ENCODE assay signal across 14 cellular contexts in the genomic region with DNA sequence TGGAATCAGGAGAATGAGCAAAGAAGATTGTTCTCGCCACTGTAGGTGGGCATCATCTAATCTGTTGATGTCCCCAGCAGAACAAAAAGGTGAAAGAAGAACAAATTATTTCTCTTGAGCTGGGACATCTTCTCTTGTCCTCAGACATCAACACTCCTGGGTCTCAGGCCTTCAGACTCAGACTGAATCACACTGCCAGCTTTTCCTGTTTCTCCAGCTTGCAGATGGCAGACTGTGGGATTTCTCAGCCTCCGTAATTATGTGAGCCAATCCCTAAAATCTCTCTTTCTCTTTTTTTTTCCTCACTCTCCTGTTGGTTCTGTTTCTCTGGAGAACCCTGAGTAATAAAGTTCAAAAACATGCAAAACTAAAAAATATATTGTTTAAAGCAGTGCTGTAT.
"Had no signal": no experiment of that assay in that cellular context is flagged by ENCODE, and none has a peak within 500 bp of the region (broad histone marks: within the 10 kb centered on the region; RNA-seq: fewer than 3 reads in every experiment).

No MANE protein-coding gene starts in this region.

- ATAC-seq: activated CD8-positive, alpha-beta T cell treated with anti-CD3 and anti-CD28 coated beads for 36 hours; body of pancreas; lower lobe of right lung; T-cell had no signal

- H3K4me3 ChIP-seq: body of pancreas, colonic mucosa, hepatocyte, lower lobe of right lung, tibial nerve, vagina had no signal

- DNase-seq: activated CD4-positive, alpha-beta T cell treated with anti-CD3 and anti-CD28 coated beads, Interleukin-2, amount 10 ng/mL, durations not matched to agents 24 days and 14 days; activated CD8-positive, alpha-beta T cell treated with anti-CD3 and anti-CD28 coated beads for 36 hours; activated naive CD4-positive, alpha-beta T cell treated with anti-CD3 and anti-CD28 coated beads for 36 hours; activated T-cell treated with anti-CD3 and anti-CD28 coated beads, Interleukin-2, amount 50 U/mL, for 24 hours; body of pancreas; central memory CD4-positive, alpha-beta T cell; colonic mucosa; lower lobe of right lung; nephron progenitor cell; stimulated activated CD4-positive, alpha-beta T cell treated with anti-CD3 and anti-CD28 coated beads, Interleukin-12 subunit alpha, Interleukin-12 subunit beta, amount 100 ng/mL, for 4 hours; T-cell had no signal
